ENCODE assay signal across 10 cellular contexts in the genomic region with DNA sequence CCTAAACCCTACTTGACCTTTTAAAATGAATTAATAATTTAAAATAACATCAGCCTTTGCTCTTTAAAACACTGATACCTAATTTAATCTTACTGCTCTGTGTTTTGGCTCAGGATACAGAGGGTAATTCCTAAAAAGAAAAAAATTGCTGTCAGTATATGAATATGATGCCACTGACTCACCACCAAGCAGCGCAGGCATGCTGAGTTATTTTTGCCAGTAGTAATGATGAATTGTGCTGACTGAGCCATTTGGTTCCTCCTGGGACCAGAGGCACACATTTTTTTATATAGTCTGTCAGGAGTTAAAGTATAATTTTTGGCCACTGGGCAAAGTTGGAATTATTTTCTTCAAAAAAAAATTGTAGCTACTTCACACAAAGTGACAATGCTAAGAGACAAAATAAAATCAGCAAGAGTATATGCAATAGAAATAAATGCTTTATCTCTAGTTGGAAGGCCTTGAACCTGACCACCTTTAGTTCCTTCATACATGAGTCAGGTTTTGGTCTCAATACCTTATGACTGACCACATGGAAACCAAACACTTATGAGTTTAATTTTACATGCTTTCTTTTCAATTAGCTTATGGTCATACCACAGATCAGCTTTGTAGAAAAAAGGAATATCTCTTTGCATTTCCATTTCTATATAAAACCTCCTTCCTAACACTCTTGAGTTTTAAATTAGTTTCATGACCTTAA.
DNase-seq lines count a peak whose midpoint lies in the region; ATAC-seq and TF ChIP-seq lines count a peak whose summit lies in the region.
"Had no signal": no experiment of that assay in that cellular context is flagged by ENCODE, and none has a peak within 500 bp of the region (broad histone marks: within the 10 kb centered on the region; RNA-seq: fewer than 3 reads in every experiment).

No MANE protein-coding gene starts in this region.

- peaks cover 3% of the 10 kb centered on the region for H3K9me3 Mint-ChIP-seq in activated CD8-positive, alpha-beta T cell treated with anti-CD3 and anti-CD28 coated beads for 36 hours
- peaks cover 4% of the 10 kb centered on the region for H3K9me3 Mint-ChIP-seq in activated CD8-positive, alpha-beta T cell treated with anti-CD3 and anti-CD28 coated beads, Interleukin-2, amount 10 ng/mL, durations not matched to agents 7 days and 5 days (ENCODE audit: insufficient read depth)

- TF ChIP-seq POLR2A in uterus (IDR thresholded peaks at IDR 0.05): no peak
- no peak for TF ChIP-seq POLR2A in Peyer's patch (IDR thresholded peaks at IDR 0.05)

- H3K9me2 ChIP-seq in MM.1S (replicated peaks; ENCODE audit: insufficient read depth, low read length): no peaks in the 10 kb centered on the region

- H3K4me2 ChIP-seq in MM.1S (ENCODE audit: low read depth, low read length): peak overlapping the region; percentile 20; the same call in 1 of the 2 replicates

- intact Hi-C loops in activated CD8-positive, alpha-beta T cell treated with anti-CD3 and anti-CD28 coated beads for 36 hours (cut with micrococcal nuclease): no loop called here
- intact Hi-C loops in uterus (cut with DNase I; ENCODE audit: low total_unique reads): no loop called here

- H3K27me3 Mint-ChIP-seq in activated CD8-positive, alpha-beta T cell treated with anti-CD3 and anti-CD28 coated beads for 36 hours: no peaks in the 10 kb centered on the region
- H3K27me3 Mint-ChIP-seq in activated CD8-positive, alpha-beta T cell treated with anti-CD3 and anti-CD28 coated beads, Interleukin-2, amount 10 ng/mL, durations not matched to agents 7 days and 5 days (ENCODE audit: low read depth): no peaks in the 10 kb centered on the region
- H3K27me3 Mint-ChIP-seq: CD4-positive, CD25-positive, alpha-beta regulatory T cell had no signal

- peak; percentile 89 for ATAC-seq in activated CD8-positive, alpha-beta T cell treated with anti-CD3 and anti-CD28 coated beads for 36 hours
- no peak for ATAC-seq in activated CD8-positive, alpha-beta T cell treated with anti-CD3 and anti-CD28 coated beads, Interleukin-2, amount 10 ng/mL, durations not matched to agents 7 days and 5 days

- H3K36me3 ChIP-seq in MM.1S (replicated peaks; ENCODE audit: insufficient read depth, low read length): no peaks in the 10 kb centered on the region
- no peaks in the 10 kb centered on the region for H3K36me3 ChIP-seq in uterus
- H3K36me3 ChIP-seq in Peyer's patch: no peaks in the 10 kb centered on the region

- peak overlapping the region; percentile 21; the same call in 1 of the 2 replicates for H3K27ac ChIP-seq in MM.1S (ENCODE audit: low read length)
- no peak overlapping the region for H3K27ac ChIP-seq in uterus
- no peak overlapping the region for H3K27ac ChIP-seq in Peyer's patch

- peaks cover 28% of the 10 kb centered on the region for H3K4me1 Mint-ChIP-seq in activated CD8-positive, alpha-beta T cell treated with anti-CD3 and anti-CD28 coated beads for 36 hours (ENCODE audit: low read depth)
- no peaks in the 10 kb centered on the region for H3K4me1 Mint-ChIP-seq in activated CD8-positive, alpha-beta T cell treated with anti-CD3 and anti-CD28 coated beads, Interleukin-2, amount 10 ng/mL, durations not matched to agents 7 days and 5 days (ENCODE audit: low read depth)

- H3K79me2 ChIP-seq in MM.1S (ENCODE audit: low read length): peaks cover 41% of the 10 kb centered on the region

- H3F3A ChIP-seq in MM.1S (ENCODE audit: insufficient read depth, low read length): 0 out of 2 replicates have a peak, but pooled peaks cover 3% of the 10 kb centered on the region

- H3K4me3 ChIP-seq in MM.1S (ENCODE audit: low read length): no peak overlapping the region
- no peak overlapping the region for H3K4me3 ChIP-seq in uterus
- H3K4me3 ChIP-seq in Peyer's patch: no peak overlapping the region

- H3K4me1 ChIP-seq in MM.1S (ENCODE audit: low read length): peaks cover 20% of the 10 kb centered on the region
- H3K4me1 ChIP-seq in uterus: no peaks in the 10 kb centered on the region
- no peaks in the 10 kb centered on the region for H3K4me1 ChIP-seq in Peyer's patch

- H4K20me1 ChIP-seq in MM.1S (ENCODE audit: insufficient read depth, low read length): no peaks in the 10 kb centered on the region

- H3K9ac ChIP-seq in MM.1S (ENCODE audit: low read length): no peak overlapping the region

- DNase-seq in activated CD8-positive, alpha-beta T cell treated with anti-CD3 and anti-CD28 coated beads for 36 hours: peak; percentile 53
- DNase-seq in activated CD8-positive, alpha-beta T cell treated with anti-CD3 and anti-CD28 coated beads, Interleukin-2, amount 10 ng/mL, durations not matched to agents 7 days and 5 days: no peak
- DNase-seq in MM.1S (peak; percentile 58), dermis microvascular lymphatic vessel endothelial cell (ENCODE audit: low read depth in 2 of 2) (peak; percentile 68 to 82), uterus (no peak), Peyer's patch (no peak), HT-29 (ENCODE audit: low spot score) (no peak)
- peak; percentile 9 for DNase-seq in stimulated activated CD4-positive, alpha-beta T cell treated with anti-CD3 and anti-CD28 coated beads, Interleukin-4, amount 100 ng/mL, for 1 hour
- DNase-seq: CD4-positive, CD25-positive, alpha-beta regulatory T cell; NCI-H2227 treated with DMSO at 0.1 percent for 48 hours had no signal

- CTCF ChIA-PET in activated CD8-positive, alpha-beta T cell treated with anti-CD3 and anti-CD28 coated beads for 36 hours (lab: Charles Lee): no interaction called here
- CTCF ChIA-PET in activated CD8-positive, alpha-beta T cell treated with anti-CD3 and anti-CD28 coated beads, Interleukin-2, amount 10 ng/mL, durations not matched to agents 7 days and 5 days (lab: Charles Lee): no interaction called here

- H2AFZ ChIP-seq in MM.1S (ENCODE audit: low read length): no peak overlapping the region

- no peaks in the 10 kb centered on the region for H3K9me3 ChIP-seq in MM.1S (replicated peaks; ENCODE audit: insufficient read depth, low read length)
- H3K9me3 ChIP-seq in uterus: no peaks in the 10 kb centered on the region
- no peaks in the 10 kb centered on the region for H3K9me3 ChIP-seq in Peyer's patch

- POLR2A ChIA-PET in activated CD8-positive, alpha-beta T cell treated with anti-CD3 and anti-CD28 coated beads for 36 hours (lab: Charles Lee): interaction anchor here (0.7 to 1.0 kb wide), 2 partner anchors 8 to 213 kb away, joined by 3 read pairs; no protein-coding TSS in a partner anchor
- POLR2A ChIA-PET in activated CD8-positive, alpha-beta T cell treated with anti-CD3 and anti-CD28 coated beads, Interleukin-2, amount 10 ng/mL, durations not matched to agents 7 days and 5 days (lab: Charles Lee): no interaction called here

- peaks cover 3% of the 10 kb centered on the region for H3K36me3 Mint-ChIP-seq in activated CD8-positive, alpha-beta T cell treated with anti-CD3 and anti-CD28 coated beads for 36 hours (ENCODE audit: low read depth)
- H3K36me3 Mint-ChIP-seq in activated CD8-positive, alpha-beta T cell treated with anti-CD3 and anti-CD28 coated beads, Interleukin-2, amount 10 ng/mL, durations not matched to agents 7 days and 5 days (ENCODE audit: low read depth): peaks cover 3% of the 10 kb centered on the region

- no peak overlapping the region for H3K4me3 Mint-ChIP-seq in activated CD8-positive, alpha-beta T cell treated with anti-CD3 and anti-CD28 coated beads for 36 hours
- H3K4me3 Mint-ChIP-seq in activated CD8-positive, alpha-beta T cell treated with anti-CD3 and anti-CD28 coated beads, Interleukin-2, amount 10 ng/mL, durations not matched to agents 7 days and 5 days: no peak overlapping the region
- H3K4me3 Mint-ChIP-seq: CD4-positive, CD25-positive, alpha-beta regulatory T cell had no signal

- no peak overlapping the region for H3K27ac Mint-ChIP-seq in activated CD8-positive, alpha-beta T cell treated with anti-CD3 and anti-CD28 coated beads for 36 hours
- H3K27ac Mint-ChIP-seq in activated CD8-positive, alpha-beta T cell treated with anti-CD3 and anti-CD28 coated beads, Interleukin-2, amount 10 ng/mL, durations not matched to agents 7 days and 5 days: no peak overlapping the region
- H3K27ac Mint-ChIP-seq: CD4-positive, CD25-positive, alpha-beta regulatory T cell had no signal

- TF ChIP-seq CTCF in activated CD8-positive, alpha-beta T cell treated with anti-CD3 and anti-CD28 coated beads for 36 hours (IDR thresholded peaks at IDR 0.05): no peak
- no peak for TF ChIP-seq CTCF in MM.1S (IDR thresholded peaks at IDR 0.05; ENCODE audit: low read length)
- TF ChIP-seq CTCF in uterus (IDR thresholded peaks at IDR 0.05): no peak
- TF ChIP-seq CTCF in Peyer's patch (IDR thresholded peaks at IDR 0.05): no peak

- no peaks in the 10 kb centered on the region for H3K27me3 ChIP-seq in MM.1S (replicated peaks; ENCODE audit: insufficient read depth, low read length)
- no peaks in the 10 kb centered on the region for H3K27me3 ChIP-seq in uterus
- H3K27me3 ChIP-seq in Peyer's patch: no peaks in the 10 kb centered on the region

Comparison
In these comparisons a context has a peak if more than half of its experiments do, and no peak if none do; other contexts are left out.
1. DNase-seq: peak in activated CD8-positive, alpha-beta T cell treated with anti-CD3 and anti-CD28 coated beads for 36 hours (single experiment), MM.1S (single experiment), dermis microvascular lymphatic vessel endothelial cell (2 of 2) and stimulated activated CD4-positive, alpha-beta T cell treated with anti-CD3 and anti-CD28 coated beads, Interleukin-4, amount 100 ng/mL, for 1 hour (single experiment); none in activated CD8-positive, alpha-beta T cell treated with anti-CD3 and anti-CD28 coated beads, Interleukin-2, amount 10 ng/mL, durations not matched to agents 7 days and 5 days (single experiment), uterus (0 of 2), Peyer's patch (0 of 3) and HT-29 (single experiment).